In the genomic region with DNA sequence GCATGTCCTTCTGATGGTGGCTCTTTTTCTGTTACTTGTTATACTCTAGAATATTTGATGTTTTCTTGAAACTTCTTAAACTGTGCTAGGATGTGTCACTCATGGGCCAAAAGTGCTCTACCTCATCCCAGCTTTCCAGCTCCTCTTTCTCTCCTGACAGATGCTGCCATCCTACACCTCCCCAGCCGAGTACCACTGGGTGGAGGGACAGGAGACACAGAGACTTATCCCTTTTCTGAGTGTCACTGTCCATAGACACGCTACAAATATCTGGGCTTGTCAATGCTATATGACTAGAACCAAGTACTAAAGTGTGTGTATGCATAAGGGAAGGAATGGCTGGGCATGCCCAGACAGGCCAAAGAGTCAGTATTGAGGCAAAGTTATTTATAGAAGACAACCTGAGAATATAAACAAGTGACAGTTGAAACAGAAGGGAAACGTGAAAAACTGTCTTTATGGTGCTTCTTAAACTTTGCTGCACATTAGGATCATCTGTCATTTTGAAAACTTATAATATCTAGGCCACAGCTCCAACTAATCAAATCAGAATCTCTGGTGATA, we compare ENCODE assay signal across 1 cellular context.
TF ChIP-seq lines count a peak whose summit lies in the region.

No MANE protein-coding gene starts in this region.

TF ChIP-seq in GM12878, 131 proteins besides CTCF, POLR2A, EP300 and RAD21 (continued from another document):
- TF ChIP-seq, protein P1, sequence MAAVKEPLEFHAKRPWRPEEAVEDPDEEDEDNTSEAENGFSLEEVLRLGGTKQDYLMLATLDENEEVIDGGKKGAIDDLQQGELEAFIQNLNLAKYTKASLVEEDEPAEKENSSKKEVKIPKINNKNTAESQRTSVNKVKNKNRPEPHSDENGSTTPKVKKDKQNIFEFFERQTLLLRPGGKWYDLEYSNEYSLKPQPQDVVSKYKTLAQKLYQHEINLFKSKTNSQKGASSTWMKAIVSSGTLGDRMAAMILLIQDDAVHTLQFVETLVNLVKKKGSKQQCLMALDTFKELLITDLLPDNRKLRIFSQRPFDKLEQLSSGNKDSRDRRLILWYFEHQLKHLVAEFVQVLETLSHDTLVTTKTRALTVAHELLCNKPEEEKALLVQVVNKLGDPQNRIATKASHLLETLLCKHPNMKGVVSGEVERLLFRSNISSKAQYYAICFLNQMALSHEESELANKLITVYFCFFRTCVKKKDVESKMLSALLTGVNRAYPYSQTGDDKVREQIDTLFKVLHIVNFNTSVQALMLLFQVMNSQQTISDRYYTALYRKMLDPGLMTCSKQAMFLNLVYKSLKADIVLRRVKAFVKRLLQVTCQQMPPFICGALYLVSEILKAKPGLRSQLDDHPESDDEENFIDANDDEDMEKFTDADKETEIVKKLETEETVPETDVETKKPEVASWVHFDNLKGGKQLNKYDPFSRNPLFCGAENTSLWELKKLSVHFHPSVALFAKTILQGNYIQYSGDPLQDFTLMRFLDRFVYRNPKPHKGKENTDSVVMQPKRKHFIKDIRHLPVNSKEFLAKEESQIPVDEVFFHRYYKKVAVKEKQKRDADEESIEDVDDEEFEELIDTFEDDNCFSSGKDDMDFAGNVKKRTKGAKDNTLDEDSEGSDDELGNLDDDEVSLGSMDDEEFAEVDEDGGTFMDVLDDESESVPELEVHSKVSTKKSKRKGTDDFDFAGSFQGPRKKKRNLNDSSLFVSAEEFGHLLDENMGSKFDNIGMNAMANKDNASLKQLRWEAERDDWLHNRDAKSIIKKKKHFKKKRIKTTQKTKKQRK (IDR thresholded peaks at IDR 0.05; ENCODE audit: low read depth, low read length): no peak
- TF ChIP-seq PML (IDR thresholded peaks at IDR 0.05; ENCODE audit: low read length): no peak
- no peak for TF ChIP-seq ZNF207 (IDR thresholded peaks at IDR 0.05; ENCODE audit: borderline replicate concordance)
